In the genomic region with DNA sequence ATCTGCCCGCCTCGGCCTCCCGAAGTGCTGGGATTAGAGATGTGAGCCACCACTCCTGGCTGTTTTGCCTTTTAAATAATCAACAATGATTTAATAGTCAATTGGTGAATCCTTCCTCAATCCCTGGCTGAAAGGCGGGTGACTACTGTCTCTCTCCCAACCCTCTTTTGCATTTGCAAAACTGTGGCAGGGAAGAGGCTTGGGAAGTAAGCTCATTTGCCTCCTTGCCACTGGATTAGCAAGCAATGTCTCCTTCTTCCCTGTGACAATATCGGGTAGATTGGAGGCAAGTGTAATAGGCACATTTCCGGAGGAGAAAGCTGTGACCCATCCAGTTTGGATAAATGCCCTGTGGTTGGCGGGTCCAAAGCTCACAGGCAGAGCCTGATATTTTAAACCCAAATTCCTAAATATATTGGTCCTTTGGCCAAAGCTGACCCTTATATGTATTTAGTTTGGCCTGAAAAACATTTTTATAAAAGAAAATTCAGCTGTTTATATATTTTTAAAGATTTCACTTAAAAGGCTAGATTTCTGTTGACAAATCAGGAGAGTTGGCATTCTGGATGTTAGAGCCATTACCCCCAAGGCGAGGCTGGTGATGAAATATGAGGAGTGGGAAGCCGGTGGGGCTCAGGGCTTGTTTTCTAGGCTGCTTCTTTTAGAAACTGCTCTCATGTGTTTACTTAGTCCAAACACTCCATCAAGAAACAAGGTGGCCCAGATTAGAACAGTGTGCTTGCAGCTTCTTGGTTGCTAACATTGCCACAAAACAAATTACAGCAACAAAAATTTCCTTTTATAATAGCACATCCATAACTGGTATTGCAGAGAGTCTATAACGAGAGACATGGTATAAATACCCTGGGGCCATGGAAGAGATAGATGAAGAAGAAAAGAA, we compare ENCODE assay signal across 20 cellular contexts.
DNase-seq lines count a peak whose midpoint lies in the region; ATAC-seq and TF ChIP-seq lines count a peak whose summit lies in the region.
"Had no signal": no experiment of that assay in that cellular context is flagged by ENCODE, and none has a peak within 500 bp of the region (broad histone marks: within the 10 kb centered on the region; RNA-seq: fewer than 3 reads in every experiment).

No MANE protein-coding gene starts in this region.

- H3K4me3 ChIP-seq in PC-3 (ENCODE audit: low read length) (no peak overlapping the region), upper lobe of right lung (no peak overlapping the region)
- H3K4me3 ChIP-seq: BLaER1 treated with 17β-estradiol and CSF1 and Interleukin-3, amounts not matched to agents 10 nM and 100 nM; lung; spleen had no signal

- no peaks in the 10 kb centered on the region for H3K9me3 ChIP-seq in PC-3 (ENCODE audit: low read length)
- no peaks in the 10 kb centered on the region for H3K9me3 ChIP-seq in upper lobe of right lung

- H4K20me1 ChIP-seq in PC-3 (ENCODE audit: low read length) = no peaks in the 10 kb centered on the region
- H4K20me1 ChIP-seq: BLaER1 treated with 17β-estradiol and CSF1 and Interleukin-3, amounts not matched to agents 10 nM and 100 nM had no signal

- no TSS peak for BruUV-seq in PC-3 (replicated peaks; lab: Mats Ljungman, UMichigan)

- H3K4me1 Mint-ChIP-seq in glutamatergic neuron (ENCODE audit: low read depth, unreplicated experiment) (peaks cover 19% of the 10 kb centered on the region), type B pancreatic cell (ENCODE audit: unreplicated experiment) (peaks cover 10% of the 10 kb centered on the region)
- no peaks in the 10 kb centered on the region for H3K4me1 Mint-ChIP-seq in naive thymus-derived CD8-positive, alpha-beta T cell
- no peaks in the 10 kb centered on the region for H3K4me1 Mint-ChIP-seq in stimulated activated memory B cell treated with anti-CD40 and anti-IgM and Interleukin-4, amounts not matched to agents 10 μg/mL and 1 μg/mL and 100 μg/mL, for 72 hours
- H3K4me1 Mint-ChIP-seq: IgD-negative memory B cell; stimulated activated naive CD8-positive, alpha-beta T cell treated with anti-CD3 and anti-CD28 coated beads, Interleukin-15, amount 100 ng/mL, for 72 hours; T-cell had no signal

- H3K4me2 ChIP-seq in PC-3 (ENCODE audit: low read length) = peak overlapping the region; percentile 29; the same call in 1 of the 2 replicates
- H3K4me2 ChIP-seq: BLaER1 treated with 17β-estradiol and CSF1 and Interleukin-3, amounts not matched to agents 10 nM and 100 nM had no signal

- intact Hi-C loops in PC-3 (cut with micrococcal nuclease) (no loop called here), upper lobe of right lung (cut with DNase I) (no loop called here)

- DNase-seq in DMS79 (lab: John Stamatoyannopoulos, UW) (peak; percentile 46), M059J (ENCODE audit: low read depth) (peak; percentile 16), PC-3 (peak; percentile 15), glutamatergic neuron (no peak), type B pancreatic cell (ENCODE audit: extremely low spot score, unreplicated experiment) (no peak), upper lobe of right lung (no peak)
- DNase-seq in naive thymus-derived CD8-positive, alpha-beta T cell = no peak
- DNase-seq: activated effector memory CD4-positive, alpha-beta T cell treated with Interleukin-2 at 50 U/mL for 16 hours; Calu3; nucleus accumbens; spleen; stimulated activated CD4-positive, alpha-beta T cell treated with anti-CD3 and anti-CD28 coated beads, Interleukin-4, amount 100 ng/mL, for 24 hours; stimulated activated naive CD8-positive, alpha-beta T cell treated with anti-CD3 and anti-CD28 coated beads, Interleukin-15, amount 100 ng/mL, for 72 hours; T-cell had no signal

- no peaks in the 10 kb centered on the region for H3K36me3 Mint-ChIP-seq in glutamatergic neuron (ENCODE audit: unreplicated experiment)
- no peaks in the 10 kb centered on the region for H3K36me3 Mint-ChIP-seq in naive thymus-derived CD8-positive, alpha-beta T cell
- H3K36me3 Mint-ChIP-seq in type B pancreatic cell = no peaks in the 10 kb centered on the region
- no peaks in the 10 kb centered on the region for H3K36me3 Mint-ChIP-seq in stimulated activated memory B cell treated with anti-CD40 and anti-IgM and Interleukin-4, amounts not matched to agents 10 μg/mL and 1 μg/mL and 100 μg/mL, for 72 hours
- H3K36me3 Mint-ChIP-seq: IgD-negative memory B cell, T-cell had no signal

- H3K27ac Mint-ChIP-seq in glutamatergic neuron (ENCODE audit: unreplicated experiment) (peak overlapping the region; percentile 56), type B pancreatic cell (no peak overlapping the region)
- no peak overlapping the region for H3K27ac Mint-ChIP-seq in naive thymus-derived CD8-positive, alpha-beta T cell
- H3K27ac Mint-ChIP-seq in stimulated activated memory B cell treated with anti-CD40 and anti-IgM and Interleukin-4, amounts not matched to agents 10 μg/mL and 1 μg/mL and 100 μg/mL, for 72 hours = no peak overlapping the region
- H3K27ac Mint-ChIP-seq: dendritic cell treated with granulocyte-macrophage colony-stimulating factor and Interleukin-4, amounts not matched to agents 40 ng/mL and 50 ng/mL, for 4 days; IgD-negative memory B cell; stimulated activated naive CD8-positive, alpha-beta T cell treated with anti-CD3 and anti-CD28 coated beads, Interleukin-15, amount 100 ng/mL, for 72 hours; T-cell had no signal

- peak overlapping the region; percentile 63 for H2AFZ ChIP-seq in PC-3 (ENCODE audit: low read length)

- no peaks in the 10 kb centered on the region for H3K36me3 ChIP-seq in PC-3 (ENCODE audit: low read depth, low read length)
- H3K36me3 ChIP-seq in upper lobe of right lung = no peaks in the 10 kb centered on the region
- H3K36me3 ChIP-seq: BLaER1 treated with 17β-estradiol and CSF1 and Interleukin-3, amounts not matched to agents 10 nM and 100 nM; spleen had no signal

- H3K9me2 ChIP-seq in PC-3 (replicated peaks; ENCODE audit: low read length) = no peaks in the 10 kb centered on the region

- H3K27ac ChIP-seq in PC-3 (ENCODE audit: low read length) (no peak overlapping the region), upper lobe of right lung (no peak overlapping the region)
- H3K27ac ChIP-seq: BLaER1 treated with 17β-estradiol and CSF1 and Interleukin-3, amounts not matched to agents 10 nM and 100 nM; HL-60; spleen had no signal

- no peaks in the 10 kb centered on the region for H3F3A ChIP-seq in PC-3 (ENCODE audit: low read length, unreplicated experiment)

- H3K4me1 ChIP-seq in PC-3 (ENCODE audit: insufficient read depth, low read length) (peaks cover 14% of the 10 kb centered on the region), upper lobe of right lung (no peaks in the 10 kb centered on the region)
- H3K4me1 ChIP-seq: spleen had no signal

- H3K4me3 Mint-ChIP-seq in glutamatergic neuron (ENCODE audit: unreplicated experiment) = no peak overlapping the region
- no peak overlapping the region for H3K4me3 Mint-ChIP-seq in naive thymus-derived CD8-positive, alpha-beta T cell
- H3K4me3 Mint-ChIP-seq in type B pancreatic cell = no peak overlapping the region
- H3K4me3 Mint-ChIP-seq in stimulated activated memory B cell treated with anti-CD40 and anti-IgM and Interleukin-4, amounts not matched to agents 10 μg/mL and 1 μg/mL and 100 μg/mL, for 72 hours = no peak overlapping the region
- H3K4me3 Mint-ChIP-seq: dendritic cell treated with granulocyte-macrophage colony-stimulating factor and Interleukin-4, amounts not matched to agents 40 ng/mL and 50 ng/mL, for 4 days; IgD-negative memory B cell; stimulated activated naive CD8-positive, alpha-beta T cell treated with anti-CD3 and anti-CD28 coated beads, Interleukin-15, amount 100 ng/mL, for 72 hours; T-cell had no signal

- TF ChIP-seq CTCF in PC-3 (conservative IDR thresholded peaks at IDR 0.05; ENCODE audit: low read depth, low read length) (no peak), glutamatergic neuron (IDR thresholded peaks at IDR 0.05; ENCODE audit: partially characterized antibody, unreplicated experiment) (no peak), type B pancreatic cell (conservative IDR thresholded peaks at IDR 0.05) (no peak), upper lobe of right lung (IDR thresholded peaks at IDR 0.05) (no peak)

- H3K27me3 Mint-ChIP-seq in glutamatergic neuron (ENCODE audit: unreplicated experiment) (no peaks in the 10 kb centered on the region), type B pancreatic cell (peaks cover 3% of the 10 kb centered on the region)
- no peaks in the 10 kb centered on the region for H3K27me3 Mint-ChIP-seq in naive thymus-derived CD8-positive, alpha-beta T cell
- no peaks in the 10 kb centered on the region for H3K27me3 Mint-ChIP-seq in stimulated activated memory B cell treated with anti-CD40 and anti-IgM and Interleukin-4, amounts not matched to agents 10 μg/mL and 1 μg/mL and 100 μg/mL, for 72 hours
- H3K27me3 Mint-ChIP-seq: dendritic cell treated with granulocyte-macrophage colony-stimulating factor and Interleukin-4, amounts not matched to agents 40 ng/mL and 50 ng/mL, for 4 days; IgD-negative memory B cell; stimulated activated naive CD8-positive, alpha-beta T cell treated with anti-CD3 and anti-CD28 coated beads, Interleukin-15, amount 100 ng/mL, for 72 hours; T-cell had no signal

- no peaks in the 10 kb centered on the region for H3K79me2 ChIP-seq in PC-3 (ENCODE audit: low read length)

- ATAC-seq in PC-3 (no peak), upper lobe of right lung (no peak)
- ATAC-seq in naive thymus-derived CD8-positive, alpha-beta T cell = no peak
- no peak for ATAC-seq in stimulated activated memory B cell treated with anti-CD40 and anti-IgM and Interleukin-4, amounts not matched to agents 10 μg/mL and 1 μg/mL and 100 μg/mL, for 72 hours
- ATAC-seq: stimulated activated naive CD8-positive, alpha-beta T cell treated with anti-CD3 and anti-CD28 coated beads, Interleukin-15, amount 100 ng/mL, for 72 hours; T-cell had no signal

- H3K9me3 Mint-ChIP-seq in glutamatergic neuron (ENCODE audit: unreplicated experiment) (peaks cover 3% of the 10 kb centered on the region), type B pancreatic cell (peaks cover 7% of the 10 kb centered on the region)
- peaks cover 0 to 18% (median 3%) of the 10 kb centered on the region in 9 donors for H3K9me3 Mint-ChIP-seq in naive thymus-derived CD8-positive, alpha-beta T cell
- peaks cover 15% of the 10 kb centered on the region for H3K9me3 Mint-ChIP-seq in stimulated activated memory B cell treated with anti-CD40 and anti-IgM and Interleukin-4, amounts not matched to agents 10 μg/mL and 1 μg/mL and 100 μg/mL, for 72 hours

- POLR2A ChIA-PET in PC-3 (lab: Charles Lee; ENCODE audit: unreplicated experiment) = interaction anchor here (0.5 kb wide), 1 partner anchor 550 kb away, joined by 3 read pairs; no protein-coding TSS in a partner anchor
- POLR2A ChIA-PET in naive thymus-derived CD8-positive, alpha-beta T cell (lab: Charles Lee) = no interaction called here

- H3K27me3 ChIP-seq in PC-3 (ENCODE audit: low read length) = no peaks in the 10 kb centered on the region
- H3K27me3 ChIP-seq in upper lobe of right lung = no peaks in the 10 kb centered on the region
- H3K27me3 ChIP-seq: BLaER1 treated with 17β-estradiol and CSF1 and Interleukin-3, amounts not matched to agents 10 nM and 100 nM; spleen had no signal

- CTCF ChIA-PET in PC-3 (lab: Charles Lee) = no interaction called here

- no peak overlapping the region for H3K9ac ChIP-seq in PC-3 (ENCODE audit: low read length)
- H3K9ac ChIP-seq: BLaER1 treated with 17β-estradiol and CSF1 and Interleukin-3, amounts not matched to agents 10 nM and 100 nM had no signal

Comparison
In these comparisons a context has a peak if more than half of its experiments do, and no peak if none do; other contexts are left out.
1. DNase-seq: peak in DMS79 (single experiment), M059J (single experiment) and PC-3 (single experiment); none in glutamatergic neuron (single experiment), naive thymus-derived CD8-positive, alpha-beta T cell (0 of 10), type B pancreatic cell (single experiment) and upper lobe of right lung (single experiment).